8 cellular contexts compared by ENCODE assay signal in the genomic region with DNA sequence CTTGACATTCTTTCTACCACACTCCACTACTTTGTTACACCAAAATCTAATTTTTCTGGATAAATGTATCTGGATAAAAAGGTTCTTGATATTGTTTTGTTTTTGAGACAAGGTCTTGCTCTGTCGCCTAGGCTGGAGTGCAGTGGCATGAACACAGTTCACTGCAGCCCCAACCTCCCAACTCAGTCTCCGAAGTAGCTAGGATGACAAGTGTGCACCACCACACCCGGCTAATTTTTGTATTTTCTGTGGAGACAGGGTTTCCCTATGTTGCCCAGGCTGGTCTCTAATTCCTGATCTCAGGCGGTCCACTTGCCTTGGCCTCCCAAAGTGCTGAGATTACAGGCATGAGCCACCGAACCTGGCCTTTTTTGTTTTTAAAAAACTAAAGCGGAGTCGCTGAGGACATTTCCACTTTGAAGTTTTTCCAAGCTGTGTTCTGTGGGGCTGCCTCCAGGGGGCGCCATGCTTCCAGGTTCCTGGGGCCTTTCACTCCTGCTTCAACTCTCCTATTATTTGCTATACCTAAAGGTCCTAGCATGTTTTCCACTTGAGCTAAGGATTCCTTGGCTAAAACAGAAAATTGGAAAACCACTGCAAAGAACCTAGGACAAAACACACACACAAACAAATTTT. TPM values are rescaled to one million over a fixed set of nuclear protein-coding genes. Genes with fewer than 3 reads are reported as not detected.
A peak's percentile ranks its signal among the peaks of the same experiment; 100 is the strongest.
DNase-seq lines count a peak whose midpoint lies in the region; ATAC-seq, FAIRE-seq and TF ChIP-seq lines count a peak whose summit lies in the region.

No MANE protein-coding gene starts in this region.

- H3K36me3 ChIP-seq in keratinocyte (ENCODE audit: control insufficient read depth in 2 of 2, extremely low read depth in 1 of 2, insufficient read depth in 2 of 2, low read length in 2 of 2) (no peaks in the 10 kb centered on the region), MG63 (no peaks in the 10 kb centered on the region)

- DNase-seq in ACHN, result peak; percentile 10
- DNase-seq in HCEC 1CT, result peak; percentile 21
- DNase-seq in activated CD8-positive, alpha-beta memory T cell treated with anti-CD3 and anti-CD28 coated beads, Interleukin-2, amount 50 U/mL, for 48 hours, result peak; percentile 73
- DNase-seq in keratinocyte (ENCODE audit: low read depth, low spot score), result no peak
- DNase-seq in MG63, result no peak
- DNase-seq in ureter (ENCODE audit: low spot score), result no peak

- H3K9me3 ChIP-seq in keratinocyte (ENCODE audit: control insufficient read depth, low read depth, low read length) (no peaks in the 10 kb centered on the region), MG63 (no peaks in the 10 kb centered on the region)

- no peak overlapping the region for H2AFZ ChIP-seq in keratinocyte (ENCODE audit: control insufficient read depth, low read length)

- in situ Hi-C loops in ACHN (cut with HindIII; ENCODE audit: low pct_ligation_motif_present, low pct_unique_long_range_greater_than_20kb, low sequenced_read_pairs), result no loop called here

- no peaks in the 10 kb centered on the region for H3K79me2 ChIP-seq in keratinocyte (ENCODE audit: control insufficient read depth, insufficient read depth, low read length)

- H3K4me3 ChIP-seq in keratinocyte (ENCODE audit: control insufficient read depth in 2 of 3, extremely low read depth in 1 of 3, insufficient read depth in 2 of 3, low read depth in 1 of 3, low read length in 3 of 3), result no peak overlapping the region
- no peak overlapping the region for H3K4me3 ChIP-seq in MG63

- peaks cover 32% of the 10 kb centered on the region for H3K4me1 ChIP-seq in keratinocyte (ENCODE audit: control insufficient read depth, extremely low read depth, insufficient read depth, low read length)

- H3K27ac ChIP-seq in keratinocyte (ENCODE audit: control insufficient read depth, insufficient read depth, low read length), result no peak overlapping the region

- H3K27me3 ChIP-seq in keratinocyte (ENCODE audit: control insufficient read depth, extremely low read depth, insufficient read depth, low read length), result no peaks in the 10 kb centered on the region
- H3K27me3 ChIP-seq in MG63, result no peaks in the 10 kb centered on the region

- no peaks in the 10 kb centered on the region for H3K9me1 ChIP-seq in keratinocyte (ENCODE audit: control insufficient read depth, extremely low read depth, insufficient read depth, low read length)

- H3K4me2 ChIP-seq in keratinocyte (ENCODE audit: control insufficient read depth, extremely low read depth, insufficient read depth, low read depth, low read length), result no peak overlapping the region

- ATAC-seq in GM18858 (IDR thresholded peaks at IDR 0.05; ENCODE audit: unreplicated experiment), result no peak
- no peak for ATAC-seq in GM19467 (IDR thresholded peaks at IDR 0.05; ENCODE audit: unreplicated experiment)

- no peak overlapping the region for H3K9ac ChIP-seq in keratinocyte (ENCODE audit: control insufficient read depth, extremely low read depth, insufficient read depth, low read length)

- TF ChIP-seq CTCF in keratinocyte (optimal IDR thresholded peaks at IDR 0.05 in 1 of 3, IDR thresholded peaks at IDR 0.05 in 1 of 3, conservative IDR thresholded peaks at IDR 0.05 in 1 of 3; ENCODE audit: extremely low read depth in 1 of 3, insufficient read depth in 2 of 3, low read length in 3 of 3), result peak; percentile 65 to 74 (median 71)

- peak; percentile 62 for FAIRE-seq in keratinocyte (lab: Jason Lieb, UNC)

- H4K20me1 ChIP-seq in keratinocyte (ENCODE audit: control insufficient read depth, extremely low read depth, insufficient read depth, low read length), result no peaks in the 10 kb centered on the region

- dilution Hi-C loops in keratinocyte (cut with MboI; ENCODE audit: extremely low pct_ligation_motif_present, low sequenced_read_pairs), result no loop called here

RNA-seq across cellular contexts. Expression of gene NCMAP, which starts 14.1 kb away (rescaled TPM):
- 0.02 to 0.05 TPM in 2 of 3 replicates, not detected in the other for polyA plus RNA-seq in keratinocyte
- polyA plus RNA-seq in keratinocyte (2011; ENCODE audit: low read depth), result not detected
- polyA plus RNA-seq in keratinocyte (2011; cell fraction: cytosol; rRNA removed), result 0.06 TPM in 2 replicates
- 0.03 TPM in 2 replicates for polyA plus RNA-seq in keratinocyte (2011; cell fraction: nucleus; rRNA removed)
- 0.03 TPM in 1 of 2 replicates, not detected in the other for polyA plus RNA-seq in keratinocyte (2012; ENCODE audit: low replicate concordance)
- polyA minus RNA-seq in keratinocyte, result 0.03 TPM in 1 of 3 replicates, not detected in the others
- polyA minus RNA-seq in keratinocyte (2011; cell fraction: cytosol; rRNA and poly(A)+ RNA removed), result not detected
- not detected in 2 replicates for polyA minus RNA-seq in keratinocyte (2011; cell fraction: nucleus; rRNA and poly(A)+ RNA removed)
- total RNA-seq in MG63 (2014; rRNA removed; shearing (Covaris generic); ENCODE audit: low replicate concordance), result not detected in 2 replicates
- total RNA-seq in ureter, result 0.73 TPM

RNA-seq across cellular contexts. Expression of gene RCAN3, which starts 39.2 kb away (rescaled TPM):
- polyA plus RNA-seq in keratinocyte, result 7.9 to 22.1 TPM (median 13.8 TPM) in 3 replicates
- 13.6 TPM for polyA plus RNA-seq in keratinocyte (2011; ENCODE audit: low read depth)
- 15.7 and 17.4 TPM in 2 replicates for polyA plus RNA-seq in keratinocyte (2011; cell fraction: cytosol; rRNA removed)
- polyA plus RNA-seq in keratinocyte (2011; cell fraction: nucleus; rRNA removed), result 14.9 and 16.2 TPM in 2 replicates
- polyA plus RNA-seq in keratinocyte (2012; ENCODE audit: low replicate concordance), result 6.5 and 12.7 TPM in 2 replicates
- polyA minus RNA-seq in keratinocyte, result 14.0 to 16.4 TPM (median 16.3 TPM) in 3 replicates
- 13.4 TPM for polyA minus RNA-seq in keratinocyte (2011; cell fraction: cytosol; rRNA and poly(A)+ RNA removed)
- 6.5 and 17.7 TPM in 2 replicates for polyA minus RNA-seq in keratinocyte (2011; cell fraction: nucleus; rRNA and poly(A)+ RNA removed)
- total RNA-seq in MG63 (2014; rRNA removed; shearing (Covaris generic); ENCODE audit: low replicate concordance), result 2.5 and 3.4 TPM in 2 replicates
- total RNA-seq in ureter, result 19.0 TPM

Comparison
In these comparisons a context has a peak if more than half of its experiments do, and no peak if none do; other contexts are left out.
1. DNase-seq: peak in ACHN (single experiment), HCEC 1CT (single experiment) and activated CD8-positive, alpha-beta memory T cell treated with anti-CD3 and anti-CD28 coated beads, Interleukin-2, amount 50 U/mL, for 48 hours (single experiment); none in keratinocyte (single experiment), MG63 (single experiment) and ureter (single experiment).